1 cellular context compared by ENCODE assay signal in the genomic region with DNA sequence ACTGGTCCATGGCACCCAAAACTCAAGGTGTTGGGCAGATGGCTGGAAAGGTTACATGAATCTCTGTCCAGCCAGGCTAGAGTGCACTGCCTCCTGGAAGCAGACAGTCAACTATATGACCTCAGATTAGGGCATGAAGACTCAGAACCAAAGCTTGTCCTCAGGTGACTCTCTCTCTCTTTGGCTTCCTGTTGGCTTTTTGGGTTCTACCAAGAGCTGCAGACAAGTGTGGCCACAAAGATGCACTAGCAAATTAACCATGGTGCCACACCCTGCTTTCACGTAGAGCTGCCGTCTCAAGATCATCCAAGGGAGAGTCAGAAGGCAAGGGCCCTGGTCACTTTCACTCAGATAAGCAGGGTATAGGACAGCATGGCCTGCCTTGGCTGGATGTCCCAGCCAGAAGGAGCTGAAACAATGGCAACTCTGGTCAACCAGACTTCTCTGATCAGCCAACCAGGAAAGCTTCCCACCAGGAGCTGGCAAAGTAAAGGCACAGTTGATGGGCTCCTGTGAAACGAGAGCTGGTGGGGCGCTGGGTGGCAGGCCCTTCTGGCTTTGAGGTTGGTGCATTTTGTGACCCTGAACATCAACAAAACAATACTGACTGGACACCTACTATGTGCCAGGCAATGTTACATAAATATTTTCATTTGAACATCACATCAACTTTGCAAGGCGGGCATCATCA.
TF ChIP-seq lines count a peak whose summit lies in the region.

No MANE protein-coding gene starts in this region.

TF ChIP-seq in H1, 55 proteins besides CTCF, POLR2A, EP300 and RAD21:
- TF ChIP-seq CTBP2 (IDR thresholded peaks at IDR 0.05; ENCODE audit: borderline replicate concordance, insufficient read depth, insufficient read length, low read length): no peak
- TF ChIP-seq ASH2L (IDR thresholded peaks at IDR 0.05; ENCODE audit: low read length): no peak
TF ChIP-seq in H1: peak in this region for 0.
